In the genomic region with DNA sequence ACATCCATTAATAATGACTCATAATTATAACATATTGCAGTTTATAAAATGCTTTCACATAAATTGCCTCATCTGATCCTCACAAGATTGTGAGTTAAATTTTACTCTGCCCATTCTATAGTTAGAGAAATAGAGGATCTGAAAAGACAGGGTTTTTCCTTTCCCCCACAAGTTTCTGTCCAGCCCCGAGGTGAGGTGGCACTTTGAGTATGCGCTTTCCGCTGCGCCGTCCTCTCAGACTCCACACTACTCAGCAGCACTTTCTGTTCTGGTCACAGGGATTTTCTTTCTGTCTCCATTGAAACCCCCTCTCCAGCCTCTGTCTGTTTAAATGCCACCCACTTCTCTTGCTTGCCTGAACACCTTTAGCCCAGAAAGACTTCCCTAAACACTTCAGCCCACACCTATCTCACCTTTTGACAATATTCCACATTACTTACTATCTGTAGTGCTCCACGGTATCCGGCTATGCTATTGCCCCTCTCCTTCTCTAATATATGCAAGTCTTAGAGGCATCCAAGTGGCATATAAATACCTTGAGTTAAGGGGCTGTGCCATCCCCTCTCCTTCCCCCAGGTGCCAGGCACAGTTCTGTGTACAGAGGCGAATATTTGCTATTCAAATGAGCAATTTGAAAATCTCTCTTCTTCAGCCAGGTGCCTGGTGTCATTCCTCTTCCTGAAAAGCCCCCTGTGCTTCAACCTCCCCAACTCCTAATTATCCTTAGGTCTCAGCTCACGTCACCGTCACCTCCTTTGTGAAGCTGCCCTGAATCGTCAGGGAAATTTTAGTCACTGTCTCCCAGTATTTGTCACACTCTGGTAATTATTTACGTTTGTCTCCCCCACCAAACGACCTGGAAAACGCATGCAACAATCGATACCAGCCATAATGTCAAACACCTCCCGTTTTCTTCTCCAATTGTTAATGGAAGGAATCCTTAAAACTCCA, we compare ENCODE assay signal across 13 cellular contexts.
DNase-seq lines count a peak whose midpoint lies in the region; ATAC-seq lines count a peak whose summit lies in the region.
"Had no signal": no experiment of that assay in that cellular context is flagged by ENCODE, and none has a peak within 500 bp of the region (broad histone marks: within the 10 kb centered on the region; RNA-seq: fewer than 3 reads in every experiment).

No MANE protein-coding gene starts in this region.

- peaks cover 0 to 7% of the 10 kb centered on the region in 2 donors for H3K9me3 Mint-ChIP-seq in stimulated activated naive B cell treated with anti-CD40 and anti-IgM and Interleukin-4, amounts not matched to agents 10 μg/mL and 1 μg/mL and 100 μg/mL, for 72 hours
- H3K9me3 Mint-ChIP-seq: nephron had no signal

- ATAC-seq in HG02610 (IDR thresholded peaks at IDR 0.05; ENCODE audit: unreplicated experiment) (peak; percentile 98), HG03565 (IDR thresholded peaks at IDR 0.05; ENCODE audit: unreplicated experiment) (peak; percentile 92)
- ATAC-seq in stimulated activated naive B cell treated with anti-CD40 and anti-IgM and Interleukin-4, amounts not matched to agents 10 μg/mL and 1 μg/mL and 100 μg/mL, for 72 hours (replicated peaks), result peak; percentile 95 to 97
- ATAC-seq: heart left ventricle had no signal

- H3K4me3 Mint-ChIP-seq in stimulated activated naive B cell treated with anti-CD40 and anti-IgM and Interleukin-4, amounts not matched to agents 10 μg/mL and 1 μg/mL and 100 μg/mL, for 72 hours, result no peak overlapping the region
- H3K4me3 Mint-ChIP-seq: brain, nephron had no signal

- DNase-seq in activated T-cell treated with anti-CD3 and anti-CD28 coated beads for 48 hours (ENCODE audit: low read depth) (peak; percentile 8), activated T-cell treated with anti-CD3 and anti-CD28 coated beads for 4 hours (no peak), NCI-H1694 treated with DMSO at 0.1 percent for 48 hours (lab: John Stamatoyannopoulos, UW) (no peak), NCI-H1436 treated with DMSO at 0.1 percent for 48 hours (lab: John Stamatoyannopoulos, UW) (no peak), HuH-7.5 (ENCODE audit: low spot score) (no peak)
- DNase-seq in stimulated activated naive B cell treated with anti-CD40 and anti-IgM and Interleukin-4, amounts not matched to agents 10 μg/mL and 1 μg/mL and 100 μg/mL, for 72 hours, result peak; percentile 70
- DNase-seq: heart left ventricle, NCI-H1436, T1000 had no signal

- peaks cover 11 to 12% of the 10 kb centered on the region in 2 donors for H3K4me1 Mint-ChIP-seq in stimulated activated naive B cell treated with anti-CD40 and anti-IgM and Interleukin-4, amounts not matched to agents 10 μg/mL and 1 μg/mL and 100 μg/mL, for 72 hours

- no peaks in the 10 kb centered on the region for H3K36me3 Mint-ChIP-seq in stimulated activated naive B cell treated with anti-CD40 and anti-IgM and Interleukin-4, amounts not matched to agents 10 μg/mL and 1 μg/mL and 100 μg/mL, for 72 hours
- H3K36me3 Mint-ChIP-seq: brain had no signal

- H3K27ac Mint-ChIP-seq in stimulated activated naive B cell treated with anti-CD40 and anti-IgM and Interleukin-4, amounts not matched to agents 10 μg/mL and 1 μg/mL and 100 μg/mL, for 72 hours, result peak overlapping the region; percentile 72
- H3K27ac Mint-ChIP-seq: brain, nephron had no signal

- H3K27me3 Mint-ChIP-seq in stimulated activated naive B cell treated with anti-CD40 and anti-IgM and Interleukin-4, amounts not matched to agents 10 μg/mL and 1 μg/mL and 100 μg/mL, for 72 hours, result no peaks in the 10 kb centered on the region
- H3K27me3 Mint-ChIP-seq: brain had no signal

Comparison
In these comparisons a context has a peak if more than half of its experiments do, and no peak if none do; other contexts are left out.
1. DNase-seq: peak in activated T-cell treated with anti-CD3 and anti-CD28 coated beads for 48 hours (single experiment) and stimulated activated naive B cell treated with anti-CD40 and anti-IgM and Interleukin-4, amounts not matched to agents 10 μg/mL and 1 μg/mL and 100 μg/mL, for 72 hours (single experiment); none in activated T-cell treated with anti-CD3 and anti-CD28 coated beads for 4 hours (single experiment), NCI-H1694 treated with DMSO at 0.1 percent for 48 hours (single experiment), NCI-H1436 treated with DMSO at 0.1 percent for 48 hours (single experiment) and HuH-7.5 (single experiment).
2. Peak in every context shown above with its lines, with median percentiles within 50 percentile points of each other: ATAC-seq.